20 cellular contexts compared by ENCODE assay signal in genomic region chr17:62826956-62827355, GRCh38. TPM values are rescaled to one million over a fixed set of nuclear protein-coding genes. Genes with fewer than 3 reads are reported as not detected.
DNase-seq lines count a peak whose midpoint lies in the region; ATAC-seq and TF ChIP-seq lines count a peak whose summit lies in the region.
"Had no signal": no experiment of that assay in that cellular context is flagged by ENCODE, and none has a peak within 500 bp of the region (broad histone marks: within the 10 kb centered on the region; RNA-seq: fewer than 3 reads in every experiment).

No MANE protein-coding gene starts in this region.

- no peaks in the 10 kb centered on the region for H3K9me3 Mint-ChIP-seq in nephron
- H3K9me3 Mint-ChIP-seq in activated naive CD8-positive, alpha-beta T cell treated with anti-CD3 and anti-CD28 coated beads for 36 hours, result no peaks in the 10 kb centered on the region
- H3K9me3 Mint-ChIP-seq: CD8-positive, alpha-beta T cell had no signal

- no peak for DNase-seq in SK-N-SH
- no peak for DNase-seq in brain microvascular endothelial cell
- no peak for DNase-seq in ovary
- no peak for DNase-seq in activated naive CD8-positive, alpha-beta T cell treated with anti-CD3 and anti-CD28 coated beads for 36 hours
- DNase-seq in activated naive CD4-positive, alpha-beta T cell (lab: John Stamatoyannopoulos, UW), result no peak
- no peak for DNase-seq in NCI-H526 (lab: John Stamatoyannopoulos, UW)
- DNase-seq: 8988T; BE2C; Calu3; CD8-positive, alpha-beta T cell; GF-D8; NCI-H1105 treated with DMSO at 0.1 percent for 48 hours; NCI-H2227 treated with DMSO at 0.1 percent for 48 hours; NCI-H510A treated with DMSO at 0.1 percent for 48 hours; Peyer's patch; Right ventricle myocardium superior had no signal

- no peak overlapping the region for H3K4me3 ChIP-seq in SK-N-SH (ENCODE audit: low read depth in 2 of 2, low read length in 1 of 2)
- H3K4me3 ChIP-seq in brain microvascular endothelial cell (ENCODE audit: low read depth, low read length), result no peak overlapping the region
- no peak overlapping the region for H3K4me3 ChIP-seq in ovary
- H3K4me3 ChIP-seq: HAP-1, K562, Peyer's patch had no signal

- H3K4me2 ChIP-seq in SK-N-SH, result peak overlapping the region; percentile 64

- POLR2A ChIA-PET in SK-N-SH (lab: Yijun Ruan, JAX), result interaction anchor here (1.1 kb wide), 1 partner anchor 97 kb away, joined by 3 read pairs; no protein-coding TSS in a partner anchor

- peak overlapping the region; percentile 69; the same call in 1 of the 2 replicates for H2AFZ ChIP-seq in SK-N-SH (ENCODE audit: low read depth)

- no peaks in the 10 kb centered on the region for H3K36me3 Mint-ChIP-seq in nephron (ENCODE audit: low read depth)
- H3K36me3 Mint-ChIP-seq in activated naive CD8-positive, alpha-beta T cell treated with anti-CD3 and anti-CD28 coated beads for 36 hours, result no peaks in the 10 kb centered on the region
- H3K36me3 Mint-ChIP-seq: CD8-positive, alpha-beta T cell had no signal

- H3K27ac ChIP-seq in SK-N-SH (ENCODE audit: low read depth in 2 of 2, low read length in 1 of 2), result peak overlapping the region; percentile 68 to 95; a peak in 3 of 4 replicates
- H3K27ac ChIP-seq in brain microvascular endothelial cell, result peak overlapping the region; percentile 50
- no peak overlapping the region for H3K27ac ChIP-seq in ovary
- H3K27ac ChIP-seq: Peyer's patch had no signal

- no peak overlapping the region for H3K4me3 Mint-ChIP-seq in nephron
- H3K4me3 Mint-ChIP-seq in activated naive CD8-positive, alpha-beta T cell treated with anti-CD3 and anti-CD28 coated beads for 36 hours, result no peak overlapping the region
- H3K4me3 Mint-ChIP-seq: CD8-positive, alpha-beta T cell had no signal

- no peaks in the 10 kb centered on the region for H3K27me3 Mint-ChIP-seq in nephron (ENCODE audit: low read depth)
- H3K27me3 Mint-ChIP-seq in activated naive CD8-positive, alpha-beta T cell treated with anti-CD3 and anti-CD28 coated beads for 36 hours, result no peaks in the 10 kb centered on the region

- no peak for TF ChIP-seq RAD21 in SK-N-SH (IDR thresholded peaks at IDR 0.05; ENCODE audit: low read length)

- H3K4me1 ChIP-seq in SK-N-SH (ENCODE audit: control insufficient read depth in 1 of 2, insufficient read depth in 2 of 2, low read depth in 1 of 2, low read length in 1 of 2) (peaks cover 9 to 19% of the 10 kb centered on the region in 2 experiments), ovary (ENCODE audit: insufficient read depth) (no peaks in the 10 kb centered on the region)
- H3K4me1 ChIP-seq: Peyer's patch had no signal

- intact Hi-C loops in ovary (cut with DNase I), result no loop called here

- no peaks in the 10 kb centered on the region for H3K9me3 ChIP-seq in SK-N-SH
- no peaks in the 10 kb centered on the region for H3K9me3 ChIP-seq in ovary
- H3K9me3 ChIP-seq: BE2C, HAP-1, Peyer's patch had no signal

- no peaks in the 10 kb centered on the region for H3K9me2 ChIP-seq in SK-N-SH

- peaks cover 32% of the 10 kb centered on the region for H3F3A ChIP-seq in SK-N-SH (replicated peaks; ENCODE audit: insufficient read depth)

- peak overlapping the region; percentile 47 for H3K9ac ChIP-seq in SK-N-SH

- H3K36me3 ChIP-seq in SK-N-SH (replicated peaks in 1 of 2; ENCODE audit: control insufficient read depth in 1 of 2, insufficient read depth in 2 of 2, low read length in 1 of 2) (no peaks in the 10 kb centered on the region), brain microvascular endothelial cell (replicated peaks) (no peaks in the 10 kb centered on the region), ovary (no peaks in the 10 kb centered on the region)
- H3K36me3 ChIP-seq: BE2C, HAP-1, Peyer's patch had no signal

- TF ChIP-seq CTCF in SK-N-SH (IDR thresholded peaks at IDR 0.05) (no peak), brain microvascular endothelial cell (IDR thresholded peaks at IDR 0.05; ENCODE audit: low read depth, low read length, missing control alignments) (no peak), nephron (IDR thresholded peaks at IDR 0.05; ENCODE audit: unreplicated experiment in 3 of 3) (no peak), ovary (IDR thresholded peaks at IDR 0.05) (no peak)

- no peak for ATAC-seq in SK-N-SH treated with all-trans-retinoic acid at 6 μM for 48 hours
- ATAC-seq: CD8-positive, alpha-beta T cell; K562 had no signal

- H3K79me2 ChIP-seq in SK-N-SH (ENCODE audit: insufficient read depth), result no peaks in the 10 kb centered on the region

- H4K20me1 ChIP-seq in SK-N-SH (ENCODE audit: insufficient read depth), result no peaks in the 10 kb centered on the region

- CTCF ChIA-PET in SK-N-SH (lab: Yijun Ruan, JAX), result interaction anchor here (1.0 kb wide), 1 partner anchor 8 kb away, joined by 5 read pairs; no protein-coding TSS in a partner anchor

- TF ChIP-seq POLR2A in ovary (IDR thresholded peaks at IDR 0.05), result no peak

- TF ChIP-seq EP300 in SK-N-SH (IDR thresholded peaks at IDR 0.05; ENCODE audit: borderline replicate concordance in 1 of 2, low read depth in 1 of 2, low read length in 1 of 2) (no peak), ovary (IDR thresholded peaks at IDR 0.05) (no peak)

- in situ Hi-C loops in brain microvascular endothelial cell (cut with HindIII; ENCODE audit: low pct_ligation_motif_present, low sequenced_read_pairs), result no loop called here

- peaks cover 24% of the 10 kb centered on the region for H3K4me1 Mint-ChIP-seq in nephron
- H3K4me1 Mint-ChIP-seq in activated naive CD8-positive, alpha-beta T cell treated with anti-CD3 and anti-CD28 coated beads for 36 hours, result peaks cover 2% of the 10 kb centered on the region

- H3K27me3 ChIP-seq in SK-N-SH (ENCODE audit: insufficient read depth) (no peaks in the 10 kb centered on the region), brain microvascular endothelial cell (replicated peaks) (no peaks in the 10 kb centered on the region), ovary (no peaks in the 10 kb centered on the region)
- H3K27me3 ChIP-seq: BE2C, Peyer's patch had no signal

- peak overlapping the region in 2 of 3 experiments; percentile 13 to 63 for H3K27ac Mint-ChIP-seq in nephron
- H3K27ac Mint-ChIP-seq in activated naive CD8-positive, alpha-beta T cell treated with anti-CD3 and anti-CD28 coated beads for 36 hours, result no peak overlapping the region
- H3K27ac Mint-ChIP-seq: CD8-positive, alpha-beta T cell had no signal

- 83% methylated on average over 3 of the region's 3 CpGs for WGBS in SK-N-SH (ENCODE audit: low lambda C conversion rate)
- 41 to 53% (median 46%) methylated on average over 3 of the region's 3 CpGs for WGBS in ovary, 3 donors

TF ChIP-seq in SK-N-SH, 30 proteins besides CTCF, POLR2A, EP300 and RAD21:
- TF ChIP-seq FOSL2 (IDR thresholded peaks at IDR 0.05; ENCODE audit: borderline replicate concordance, low read depth), result no peak
- TF ChIP-seq EZH2phosphoT487 (IDR thresholded peaks at IDR 0.05; ENCODE audit: borderline replicate concordance, low read depth), result no peak

TF ChIP-seq in SK-N-SH treated with all-trans-retinoic acid at 6 μM for 48 hours, 23 proteins besides CTCF, POLR2A, EP300 and RAD21 (continues in another document):
- TF ChIP-seq TOX (CRISPR knock-in tag; IDR thresholded peaks at IDR 0.05; ENCODE audit: borderline replicate concordance) (no peak), CREB5 (CRISPR knock-in tag; IDR thresholded peaks at IDR 0.05; ENCODE audit: low read depth) (no peak), TCF4 (CRISPR knock-in tag; IDR thresholded peaks at IDR 0.05; ENCODE audit: borderline replicate concordance) (no peak), OSR1 (CRISPR knock-in tag; IDR thresholded peaks at IDR 0.05) (no peak), ZNF8 (CRISPR knock-in tag; IDR thresholded peaks at IDR 0.05) (no peak), SNAI2 (CRISPR knock-in tag; IDR thresholded peaks at IDR 0.05) (no peak), ISL1 (CRISPR knock-in tag; IDR thresholded peaks at IDR 0.05) (no peak), ESRRG (CRISPR knock-in tag; IDR thresholded peaks at IDR 0.05) (no peak)
- TF ChIP-seq, protein P1, sequence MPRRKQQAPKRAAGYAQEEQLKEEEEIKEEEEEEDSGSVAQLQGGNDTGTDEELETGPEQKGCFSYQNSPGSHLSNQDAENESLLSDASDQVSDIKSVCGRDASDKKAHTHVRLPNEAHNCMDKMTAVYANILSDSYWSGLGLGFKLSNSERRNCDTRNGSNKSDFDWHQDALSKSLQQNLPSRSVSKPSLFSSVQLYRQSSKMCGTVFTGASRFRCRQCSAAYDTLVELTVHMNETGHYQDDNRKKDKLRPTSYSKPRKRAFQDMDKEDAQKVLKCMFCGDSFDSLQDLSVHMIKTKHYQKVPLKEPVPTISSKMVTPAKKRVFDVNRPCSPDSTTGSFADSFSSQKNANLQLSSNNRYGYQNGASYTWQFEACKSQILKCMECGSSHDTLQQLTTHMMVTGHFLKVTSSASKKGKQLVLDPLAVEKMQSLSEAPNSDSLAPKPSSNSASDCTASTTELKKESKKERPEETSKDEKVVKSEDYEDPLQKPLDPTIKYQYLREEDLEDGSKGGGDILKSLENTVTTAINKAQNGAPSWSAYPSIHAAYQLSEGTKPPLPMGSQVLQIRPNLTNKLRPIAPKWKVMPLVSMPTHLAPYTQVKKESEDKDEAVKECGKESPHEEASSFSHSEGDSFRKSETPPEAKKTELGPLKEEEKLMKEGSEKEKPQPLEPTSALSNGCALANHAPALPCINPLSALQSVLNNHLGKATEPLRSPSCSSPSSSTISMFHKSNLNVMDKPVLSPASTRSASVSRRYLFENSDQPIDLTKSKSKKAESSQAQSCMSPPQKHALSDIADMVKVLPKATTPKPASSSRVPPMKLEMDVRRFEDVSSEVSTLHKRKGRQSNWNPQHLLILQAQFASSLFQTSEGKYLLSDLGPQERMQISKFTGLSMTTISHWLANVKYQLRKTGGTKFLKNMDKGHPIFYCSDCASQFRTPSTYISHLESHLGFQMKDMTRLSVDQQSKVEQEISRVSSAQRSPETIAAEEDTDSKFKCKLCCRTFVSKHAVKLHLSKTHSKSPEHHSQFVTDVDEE (CRISPR knock-in tag; IDR thresholded peaks at IDR 0.05), result no peak

RNA-seq across cellular contexts. Expression of gene MARCHF10, which starts 18.8 kb away (rescaled TPM):
- 0.05 and 0.16 TPM in 2 replicates for polyA plus RNA-seq in SK-N-SH (2012; rRNA removed)
- polyA plus RNA-seq in SK-N-SH (2012; cell fraction: cytosol; rRNA removed), result 0.21 and 0.30 TPM in 2 replicates
- polyA plus RNA-seq in SK-N-SH (2012; cell fraction: nucleus; rRNA removed), result 0.76 and 1.2 TPM in 2 replicates
- total RNA-seq in ovary, result 1 to 10 TPM in 1 of 7 donors, under 1 TPM in 3, not detected in 3; 0.35 to 6.5 (median 0.71) TPM
- polyA plus RNA-seq in ovary, result under 1 TPM; 0.06 to 0.15 TPM
- total RNA-seq in activated naive CD8-positive, alpha-beta T cell treated with anti-CD3 and anti-CD28 coated beads for 36 hours, result not detected
- total RNA-seq: Calu3; CD8-positive, alpha-beta T cell; K562; Peyer's patch; Right ventricle myocardium superior had no signal
- polyA plus RNA-seq: K562 had no signal

Comparison
In these comparisons a context has a peak if more than half of its experiments do, and no peak if none do; other contexts are left out.
1. H3K27ac ChIP-seq: peak in SK-N-SH (2 of 2) and brain microvascular endothelial cell (single experiment); none in ovary (0 of 2).